1 cellular context compared by ENCODE assay signal in the genomic region with DNA sequence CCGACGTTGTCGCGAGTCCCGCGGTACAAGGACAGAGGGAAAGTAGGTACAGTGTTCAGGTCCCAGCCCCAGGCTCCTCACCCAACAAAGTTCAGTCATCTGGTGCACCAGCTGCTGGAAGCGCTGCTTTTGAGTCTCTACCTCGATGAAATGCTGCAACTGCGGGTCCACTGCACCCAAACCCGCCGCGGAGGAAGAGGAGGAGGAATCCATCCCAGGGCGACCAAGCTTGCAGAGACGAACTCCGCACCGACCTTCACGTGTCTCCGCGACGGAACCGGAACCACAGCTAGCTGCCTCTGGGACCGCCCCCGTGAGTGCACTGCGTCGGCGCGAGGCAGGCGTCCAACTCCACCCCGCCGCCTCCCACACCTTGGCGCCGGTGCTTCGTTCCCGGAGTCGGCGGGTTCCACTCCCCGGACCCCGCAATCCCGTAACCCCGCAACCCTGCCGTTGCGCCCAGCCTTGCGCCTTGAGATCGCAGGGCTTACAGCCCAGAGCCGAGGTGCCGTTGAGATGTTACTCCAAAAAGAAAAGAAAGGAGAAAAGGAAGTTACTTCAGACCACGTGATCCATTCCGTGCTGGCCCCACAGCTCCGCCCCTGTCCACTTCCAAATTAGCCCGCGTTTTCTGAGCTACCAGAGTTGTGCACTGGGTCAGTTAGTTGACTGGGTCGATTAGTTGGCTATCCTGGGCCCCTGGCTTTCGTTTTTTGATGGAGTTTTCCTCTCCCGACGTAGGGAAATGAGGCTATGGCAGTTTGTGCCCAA.
TF ChIP-seq lines count a peak whose summit lies in the region.

TIMM8A (minus strand) TSS at position 291 of the 771 bp plus-strand sequence; CDS start at position 213, 78 bp downstream.

TF ChIP-seq in K562, 482 proteins besides CTCF, POLR2A, EP300 and RAD21 (continued from another document):
- TF ChIP-seq ZBTB40 (IDR thresholded peaks at IDR 0.05) (peak; percentile 82), ZBTB40 (CRISPR knock-in tag; IDR thresholded peaks at IDR 0.05) (no peak), MXI1 (IDR thresholded peaks at IDR 0.05; ENCODE audit: low read depth, low read length) (no peak), FOXA1 (IDR thresholded peaks at IDR 0.05; ENCODE audit: borderline replicate concordance) (no peak), NKRF (IDR thresholded peaks at IDR 0.05; ENCODE audit: borderline replicate concordance) (peak; percentile 87; the same call in 1 of the 2 replicates), TAL1 (IDR thresholded peaks at IDR 0.05) (no peak), THRAP3 (IDR thresholded peaks at IDR 0.05; ENCODE audit: borderline replicate concordance) (no peak), GTF2E2 (tag; IDR thresholded peaks at IDR 0.05) (no peak), CBX3 (IDR thresholded peaks at IDR 0.05; ENCODE audit: borderline replicate concordance in 1 of 2, low read length in 2 of 2) (no peak)
